Comparison of ENCODE assay signal across 27 cellular contexts in genomic region chr20:54585222-54585621, GRCh38.
"Had no signal": no experiment of that assay in that cellular context is flagged by ENCODE, and none has a peak within 500 bp of the region (broad histone marks: within the 10 kb centered on the region; RNA-seq: fewer than 3 reads in every experiment).

No MANE protein-coding gene starts in this region.

- H3K4me3 Mint-ChIP-seq: naive thymus-derived CD4-positive, alpha-beta T cell; nephron; neural progenitor cell; stimulated activated memory B cell treated with anti-CD40 and anti-IgM and Interleukin-4, amounts not matched to agents 10 μg/mL and 1 μg/mL and 100 μg/mL, for 72 hours had no signal

- H3K27ac Mint-ChIP-seq: naive thymus-derived CD4-positive, alpha-beta T cell; nephron; neural progenitor cell; stimulated activated memory B cell treated with anti-CD40 and anti-IgM and Interleukin-4, amounts not matched to agents 10 μg/mL and 1 μg/mL and 100 μg/mL, for 72 hours had no signal

- H3K36me3 ChIP-seq: gastroesophageal sphincter, neural progenitor cell, prostate gland, spleen, tibial artery, upper lobe of left lung had no signal

- H3K4me1 ChIP-seq: foreskin keratinocyte, gastroesophageal sphincter, neural progenitor cell, parathyroid adenoma, prostate gland, spleen, testis, tibial artery, upper lobe of left lung had no signal

- H3K36me3 Mint-ChIP-seq: stimulated activated memory B cell treated with anti-CD40 and anti-IgM and Interleukin-4, amounts not matched to agents 10 μg/mL and 1 μg/mL and 100 μg/mL, for 72 hours had no signal

- ATAC-seq: foreskin keratinocyte; gastroesophageal sphincter; heart left ventricle; left lobe of liver; naive thymus-derived CD4-positive, alpha-beta T cell; right cardiac atrium; stimulated activated memory B cell treated with anti-CD40 and anti-IgM and Interleukin-4, amounts not matched to agents 10 μg/mL and 1 μg/mL and 100 μg/mL, for 72 hours; stimulated activated naive CD8-positive, alpha-beta T cell treated with anti-CD3 and anti-CD28 coated beads, Interleukin-15, Interleukin-2, amounts not matched to agents 100 U/mL and 50 U/mL, for 24 hours had no signal

- H3K4me2 ChIP-seq: hepatocyte, neural progenitor cell had no signal

- H3K27ac ChIP-seq: coronary artery, foreskin keratinocyte, gastroesophageal sphincter, heart left ventricle, hepatocyte, neural progenitor cell, parathyroid adenoma, prostate gland, skin epidermis, spleen, testis, tibial artery, upper lobe of left lung had no signal

- H3K4me3 ChIP-seq: coronary artery, gastroesophageal sphincter, heart left ventricle, hepatocyte, lung, neural progenitor cell, prostate gland, skin epidermis, spleen, testis, tibial artery, upper lobe of left lung had no signal

- H3K9ac ChIP-seq: neural progenitor cell, parathyroid adenoma had no signal

- DNase-seq: dermis blood vessel endothelial cell; effector memory CD4-positive, alpha-beta T cell; foreskin keratinocyte; heart left ventricle; kidney glomerular epithelial cell; mesenchymal stem cell; midbrain; naive thymus-derived CD4-positive, alpha-beta T cell; right cardiac atrium; spleen; stimulated activated CD4-positive, alpha-beta T cell treated with anti-CD3 and anti-CD28 coated beads, Interleukin-4, amount 100 ng/mL, for 4 hours; stimulated activated naive CD8-positive, alpha-beta T cell treated with anti-CD3 and anti-CD28 coated beads, Interleukin-15, Interleukin-2, amounts not matched to agents 100 U/mL and 50 U/mL, for 24 hours; substantia nigra; testis; tibial artery; upper lobe of left lung had no signal

- H3K9me3 ChIP-seq: gastroesophageal sphincter, prostate gland, testis, tibial artery, upper lobe of left lung had no signal

- H3K79me2 ChIP-seq: hepatocyte, parathyroid adenoma had no signal

- H3K27me3 ChIP-seq: foreskin keratinocyte, heart left ventricle, hepatocyte, neural progenitor cell, spleen, testis, tibial artery, upper lobe of left lung had no signal

- H3K4me1 Mint-ChIP-seq: naive thymus-derived CD4-positive, alpha-beta T cell; nephron; stimulated activated memory B cell treated with anti-CD40 and anti-IgM and Interleukin-4, amounts not matched to agents 10 μg/mL and 1 μg/mL and 100 μg/mL, for 72 hours had no signal
